In genomic region chr13:29509999-29510586, GRCh38 we compare ENCODE assay signal across 1 cellular context.
TF ChIP-seq lines count a peak whose summit lies in the region.

No MANE protein-coding gene starts in this region.

TF ChIP-seq in K562, 482 proteins besides CTCF, POLR2A, EP300 and RAD21 (continued from another document):
- no peak for TF ChIP-seq ZNF644 (tag; IDR thresholded peaks at IDR 0.05; ENCODE audit: low read depth)
